30 cellular contexts compared by ENCODE assay signal in the genomic region with DNA sequence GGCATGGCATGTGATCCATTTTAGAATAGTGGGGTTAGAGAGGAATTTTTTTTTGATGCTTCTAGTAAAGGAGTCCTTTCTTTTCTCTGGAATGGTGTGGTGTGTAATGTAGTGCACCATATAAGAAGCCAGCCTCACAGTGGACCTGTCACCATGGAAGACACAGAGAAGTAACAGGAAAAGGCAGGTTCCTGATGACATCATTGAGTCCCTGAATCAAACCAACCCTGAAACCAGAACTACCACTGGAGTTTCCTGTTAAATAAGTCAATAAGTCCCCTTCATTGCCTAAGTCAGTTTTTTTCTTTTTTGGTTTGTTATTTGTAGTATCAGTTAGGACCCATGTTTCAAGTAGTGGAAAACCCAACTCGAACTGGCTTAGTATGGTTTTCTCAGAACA. TPM values are rescaled to one million over a fixed set of nuclear protein-coding genes. Genes with fewer than 3 reads are reported as not detected.
"Had no signal": no experiment of that assay in that cellular context is flagged by ENCODE, and none has a peak within 500 bp of the region (broad histone marks: within the 10 kb centered on the region; RNA-seq: fewer than 3 reads in every experiment).

No MANE protein-coding gene starts in this region.

- H3K27ac ChIP-seq: ascending aorta, cardiac muscle cell, coronary artery, WERI-Rb-1 had no signal

- H3K9me3 ChIP-seq: ascending aorta had no signal

- H3K36me3 ChIP-seq: ascending aorta, cardiac muscle cell, WERI-Rb-1 had no signal

- H3K27me3 ChIP-seq: ascending aorta had no signal

- ATAC-seq: activated CD8-positive, alpha-beta memory T cell treated with anti-CD3 and anti-CD28 coated beads, Interleukin-2, amount 10 ng/mL, durations not matched to agents 7 days and 5 days had no signal

- H3K4me1 ChIP-seq: ascending aorta had no signal

- H3K4me3 ChIP-seq: ascending aorta, cardiac muscle cell, coronary artery had no signal

- DNase-seq: activated CD4-positive, alpha-beta memory T cell treated with anti-CD3 and anti-CD28 coated beads, Interleukin-2, amount 10 ng/mL, durations not matched to agents 7 days and 5 days; activated CD4-positive, alpha-beta T cell treated with anti-CD3 and anti-CD28 coated beads for 1 hour; activated CD4-positive, alpha-beta T cell treated with anti-CD3 and anti-CD28 coated beads for 48 hours; activated CD4-positive, CD25-positive, alpha-beta regulatory T cell; activated CD8-positive, alpha-beta memory T cell treated with anti-CD3 and anti-CD28 coated beads for 24 hours; activated CD8-positive, alpha-beta memory T cell treated with anti-CD3 and anti-CD28 coated beads, Interleukin-2, amount 10 ng/mL, durations not matched to agents 7 days and 5 days; activated CD8-positive, alpha-beta memory T cell treated with anti-CD3 and anti-CD28 coated beads, Interleukin-2, amount 50 U/mL, for 48 hours; activated effector memory CD4-positive, alpha-beta T cell treated with Interleukin-2 at 50 U/mL for 16 hours; activated naive CD8-positive, alpha-beta T cell treated with anti-CD3 and anti-CD28 coated beads, Interleukin-2, amount 10 ng/mL, durations not matched to agents 7 days and 5 days; activated T-cell treated with anti-CD3 and anti-CD28 coated beads, Interleukin-2, amount 50 U/mL, for 48 hours; amygdala; NCI-H1105; NCI-H1417 treated with DMSO at 0.1 percent for 48 hours; NCI-H187 treated with DMSO at 0.1 percent for 48 hours; NCI-H345; NCI-H510A; NCI-H526; NCI-H774; NK-92 treated with Interleukin-12 subunit alpha and Interleukin-12 subunit beta, amount 100 ng/mL, for 24 hours; Right ventricle myocardium superior; SW 1271; T-helper 1 cell; T-helper 2 cell; T-helper 9 cell; WERI-Rb-1 had no signal

RNA-seq across cellular contexts. Expression of gene ADCYAP1, which starts 11.9 kb away (rescaled TPM):
- total RNA-seq: activated CD4-positive, alpha-beta memory T cell treated with anti-CD3 and anti-CD28 coated beads, Interleukin-2, amount 10 ng/mL, durations not matched to agents 7 days and 5 days; activated CD8-positive, alpha-beta memory T cell treated with anti-CD3 and anti-CD28 coated beads, Interleukin-2, amount 10 ng/mL, durations not matched to agents 7 days and 5 days; activated naive CD8-positive, alpha-beta T cell treated with anti-CD3 and anti-CD28 coated beads, Interleukin-2, amount 10 ng/mL, durations not matched to agents 7 days and 5 days; ascending aorta; cardiac muscle cell; LHCN-M2; OCI-LY7; Right ventricle myocardium superior had no signal
- polyA plus RNA-seq: cardiac muscle cell had no signal
